27 cellular contexts compared by ENCODE assay signal in genomic region chr11:90589735-90590134, GRCh38.
DNase-seq lines count a peak whose midpoint lies in the region; ATAC-seq, FAIRE-seq and TF ChIP-seq lines count a peak whose summit lies in the region.
"Had no signal": no experiment of that assay in that cellular context is flagged by ENCODE, and none has a peak within 500 bp of the region (broad histone marks: within the 10 kb centered on the region; RNA-seq: fewer than 3 reads in every experiment).

No MANE protein-coding gene starts in this region.

- no peak overlapping the region for H3K4me3 Mint-ChIP-seq in osteocyte (ENCODE audit: unreplicated experiment)
- H3K4me3 Mint-ChIP-seq: CD14-positive monocyte; CD4-positive, alpha-beta memory T cell; CD4-positive, CD25-positive, alpha-beta regulatory T cell; CD8-positive, alpha-beta memory T cell had no signal

- no peaks in the 10 kb centered on the region for H3K79me2 ChIP-seq in GM12878 (ENCODE audit: control insufficient read depth, insufficient read depth, low read length)

- no TSS peak for BruUV-seq in GM12878 (replicated peaks; lab: Mats Ljungman, UMichigan)

- ATAC-seq in GM18498 (IDR thresholded peaks at IDR 0.05; ENCODE audit: unreplicated experiment), result peak; percentile 66
- peak; percentile 50 for ATAC-seq in HG02798 (IDR thresholded peaks at IDR 0.05; ENCODE audit: poor library complexity, unreplicated experiment)
- ATAC-seq in GM12878, result peak; percentile 84
- no peak for ATAC-seq in GM19452 (IDR thresholded peaks at IDR 0.05; ENCODE audit: unreplicated experiment)

- CTCF ChIA-PET in GM12878 (lab: Yijun Ruan, JAX), result interaction anchor here (1.3 kb wide), 2 partner anchors 18 to 50 kb away, joined by 3 read pairs; no protein-coding TSS in a partner anchor

- H3K9ac ChIP-seq in GM12878 (ENCODE audit: control insufficient read depth, insufficient read depth, low read length), result no peak overlapping the region
- H3K9ac ChIP-seq: BLaER1 had no signal

- SMC1A ChIA-PET in GM12878 (lab: Charles Lee; ENCODE audit: uncharacterized antibody, unreplicated experiment), result interaction anchor here (0.7 to 2.4 kb wide), 6 partner anchors 11 to 50 kb away, joined by 3 to 6 read pairs (median 4); no protein-coding TSS in a partner anchor

- H3K9me3 ChIP-seq in GM12878 (replicated peaks; ENCODE audit: control insufficient read depth, insufficient read depth, low read length), result no peaks in the 10 kb centered on the region
- H3K9me3 ChIP-seq: BE2C, BLaER1 had no signal

- TF ChIP-seq POLR2A in GM12878 (IDR thresholded peaks at IDR 0.05; ENCODE audit: low read depth, low read length), result no peak

- no peak overlapping the region for H3K27ac ChIP-seq in GM12878 (ENCODE audit: control insufficient read depth, insufficient read depth)
- H3K27ac ChIP-seq: BLaER1 had no signal

- no peaks in the 10 kb centered on the region for H3K27me3 Mint-ChIP-seq in osteocyte (ENCODE audit: unreplicated experiment)
- H3K27me3 Mint-ChIP-seq: CD4-positive, alpha-beta memory T cell; CD4-positive, CD25-positive, alpha-beta regulatory T cell; CD8-positive, alpha-beta memory T cell had no signal

- no peaks in the 10 kb centered on the region for H3K36me3 Mint-ChIP-seq in osteocyte (ENCODE audit: unreplicated experiment)
- H3K36me3 Mint-ChIP-seq: CD14-positive monocyte; CD4-positive, alpha-beta memory T cell; CD4-positive, CD25-positive, alpha-beta regulatory T cell; CD8-positive, alpha-beta memory T cell had no signal

- RAD21 ChIA-PET in GM12878 (lab: Charles Lee; ENCODE audit: unreplicated experiment), result interaction anchor here (1.0 to 1.6 kb wide), 3 partner anchors 12 to 77 kb away, joined by 3 to 6 read pairs (median 4); no protein-coding TSS in a partner anchor

- no peaks in the 10 kb centered on the region for H3K36me3 ChIP-seq in GM12878 (ENCODE audit: control insufficient read depth in 2 of 2, insufficient read depth in 2 of 2, low read length in 1 of 2)
- H3K36me3 ChIP-seq: BE2C, BLaER1 had no signal

- H4K20me1 ChIP-seq in GM12878 (ENCODE audit: control insufficient read depth, insufficient read depth), result no peaks in the 10 kb centered on the region
- H4K20me1 ChIP-seq: BLaER1 had no signal

- in situ Hi-C loops in GM12878 (cut with MboI), result no loop called here

- TF ChIP-seq EP300 in GM12878 (IDR thresholded peaks at IDR 0.05; ENCODE audit: borderline replicate concordance in 1 of 2, control insufficient read depth in 1 of 2, low read depth in 2 of 2, low read length in 2 of 2), result peak; percentile 29 to 52; a peak in 2 of 4 replicates

- no peak overlapping the region for H3K4me3 ChIP-seq in GM12865 (ENCODE audit: low read depth, low read length)
- no peak overlapping the region for H3K4me3 ChIP-seq in GM12878
- H3K4me3 ChIP-seq: BLaER1 had no signal

- intact Hi-C loops in GM12878 (cut with micrococcal nuclease; ENCODE audit: unreplicated experiment), result no loop called here

- no peaks in the 10 kb centered on the region for H3K4me1 Mint-ChIP-seq in osteocyte (ENCODE audit: unreplicated experiment)
- H3K4me1 Mint-ChIP-seq: CD14-positive monocyte; CD4-positive, alpha-beta memory T cell; CD4-positive, CD25-positive, alpha-beta regulatory T cell; CD8-positive, alpha-beta memory T cell had no signal

- FAIRE-seq in GM12878 (lab: Jason Lieb, UNC), result no peak
- FAIRE-seq: A204.1, GM12892, GM19239 had no signal

- H3K27me3 ChIP-seq in GM12878 (replicated peaks in 1 of 2; ENCODE audit: control insufficient read depth in 2 of 2, insufficient read depth in 2 of 2, low read length in 1 of 2), result no peaks in the 10 kb centered on the region
- H3K27me3 ChIP-seq: BE2C, BLaER1 had no signal

- POLR2A ChIA-PET in GM12878 (lab: Charles Lee), result interaction anchor here (0.6 kb wide), 1 partner anchor 307 kb away, joined by 3 read pairs; no protein-coding TSS in a partner anchor

- H2AFZ ChIP-seq in GM12878 (ENCODE audit: control insufficient read depth, low read depth, low read length), result no peak overlapping the region

- no peak overlapping the region for H3K27ac Mint-ChIP-seq in osteocyte (ENCODE audit: unreplicated experiment)
- H3K27ac Mint-ChIP-seq: CD14-positive monocyte; CD4-positive, alpha-beta memory T cell; CD4-positive, CD25-positive, alpha-beta regulatory T cell; CD8-positive, alpha-beta memory T cell had no signal

- H3K4me1 ChIP-seq in GM12878 (ENCODE audit: control insufficient read depth, insufficient read depth, low read length), result no peaks in the 10 kb centered on the region
- H3K4me1 ChIP-seq: BLaER1 had no signal

- DNase-seq in GM12865 (ENCODE audit: low read depth) (peak; percentile 6), GM12878 (ENCODE audit: low read depth, low spot score) (no peak), osteocyte (ENCODE audit: extremely low spot score, unreplicated experiment) (no peak)
- DNase-seq in activated CD4-positive, alpha-beta T cell treated with anti-CD3 and anti-CD28 coated beads for 48 hours, result no peak
- DNase-seq: 8988T; ACHN; BE2C; C1 segment of cervical spinal cord; CD4-positive, alpha-beta memory T cell; CD4-positive, CD25-positive, alpha-beta regulatory T cell; CD8-positive, alpha-beta memory T cell; COR-L47; DMS 273 treated with DMSO at 0.1 percent for 48 hours; DMS153; DMS53; DMS79; DND-41; EL; GDM1 had no signal

- H3K4me2 ChIP-seq in GM12878 (ENCODE audit: control insufficient read depth, insufficient read depth), result no peak overlapping the region
- H3K4me2 ChIP-seq: BLaER1 had no signal

- TF ChIP-seq RAD21 in GM12878 (IDR thresholded peaks at IDR 0.05; ENCODE audit: insufficient read depth, low read depth, low read length), result no peak

- 0% methylated on average over 2 of the region's 2 CpGs for WGBS in GM12878 (ENCODE audit: insufficient coverage, insufficient replicate concordance, low lambda C conversion rate, missing lambda C conversion rate)

- no peak for TF ChIP-seq CTCF in GM12865 (IDR thresholded peaks at IDR 0.05; ENCODE audit: insufficient read depth, low read depth, low read length, missing control alignments)
- no peak for TF ChIP-seq CTCF in GM12878 (IDR thresholded peaks at IDR 0.05 in 2 of 3, conservative IDR thresholded peaks at IDR 0.05 in 1 of 3; ENCODE audit: control insufficient read depth in 2 of 3, extremely low read depth in 1 of 3, insufficient read depth in 1 of 3, low read depth in 3 of 3, low read length in 3 of 3)
- no peak for TF ChIP-seq CTCF in osteocyte (IDR thresholded peaks at IDR 0.05)

- no peaks in the 10 kb centered on the region for H3K9me3 Mint-ChIP-seq in osteocyte (ENCODE audit: unreplicated experiment)

TF ChIP-seq in GM12878, 131 proteins besides CTCF, POLR2A, EP300 and RAD21 (continues in another document):
- peak; percentile 70 to 92; a peak in 3 of 4 replicates for TF ChIP-seq BHLHE40 (IDR thresholded peaks at IDR 0.05; ENCODE audit: borderline replicate concordance in 1 of 2, low read depth in 2 of 2, low read length in 1 of 2)
- TF ChIP-seq NBN (IDR thresholded peaks at IDR 0.05), result 0 out of 2 replicates have a peak, but pooled peaks have one; percentile 25
- no peak for TF ChIP-seq SRF (IDR thresholded peaks at IDR 0.05; ENCODE audit: low read depth in 2 of 2, low read length in 2 of 2)
- TF ChIP-seq ATF2 (IDR thresholded peaks at IDR 0.05; ENCODE audit: low read length), result no peak
- peak; percentile 64; the same call in 1 of the 2 replicates for TF ChIP-seq RAD51 (IDR thresholded peaks at IDR 0.05)
- TF ChIP-seq PKNOX1 (IDR thresholded peaks at IDR 0.05), result peak; percentile 35; the same call in 1 of the 2 replicates
- TF ChIP-seq MTA2 (IDR thresholded peaks at IDR 0.05; ENCODE audit: low read depth), result peak; percentile 86
- TF ChIP-seq BACH1 (IDR thresholded peaks at IDR 0.05; ENCODE audit: borderline replicate concordance), result peak; percentile 43; the same call in 1 of the 2 replicates
- TF ChIP-seq DPF2 (IDR thresholded peaks at IDR 0.05), result peak; percentile 47; the same call in 1 of the 2 replicates
- TF ChIP-seq, protein P1, sequence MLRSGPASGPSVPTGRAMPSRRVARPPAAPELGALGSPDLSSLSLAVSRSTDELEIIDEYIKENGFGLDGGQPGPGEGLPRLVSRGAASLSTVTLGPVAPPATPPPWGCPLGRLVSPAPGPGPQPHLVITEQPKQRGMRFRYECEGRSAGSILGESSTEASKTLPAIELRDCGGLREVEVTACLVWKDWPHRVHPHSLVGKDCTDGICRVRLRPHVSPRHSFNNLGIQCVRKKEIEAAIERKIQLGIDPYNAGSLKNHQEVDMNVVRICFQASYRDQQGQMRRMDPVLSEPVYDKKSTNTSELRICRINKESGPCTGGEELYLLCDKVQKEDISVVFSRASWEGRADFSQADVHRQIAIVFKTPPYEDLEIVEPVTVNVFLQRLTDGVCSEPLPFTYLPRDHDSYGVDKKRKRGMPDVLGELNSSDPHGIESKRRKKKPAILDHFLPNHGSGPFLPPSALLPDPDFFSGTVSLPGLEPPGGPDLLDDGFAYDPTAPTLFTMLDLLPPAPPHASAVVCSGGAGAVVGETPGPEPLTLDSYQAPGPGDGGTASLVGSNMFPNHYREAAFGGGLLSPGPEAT (IDR thresholded peaks at IDR 0.05; ENCODE audit: low read depth), result peak; percentile 65; the same call in 1 of the 2 replicates
- TF ChIP-seq PAX5 (IDR thresholded peaks at IDR 0.05; ENCODE audit: borderline replicate concordance, low read depth, low read length), result no peak
- TF ChIP-seq ATF7 (IDR thresholded peaks at IDR 0.05; ENCODE audit: low read depth), result peak; percentile 94
- peak; percentile 77 for TF ChIP-seq MEF2B (IDR thresholded peaks at IDR 0.05; ENCODE audit: partially characterized antibody, poor library complexity, severe bottlenecking)
- peak; percentile 55; the same call in 1 of the 2 replicates for TF ChIP-seq BMI1 (IDR thresholded peaks at IDR 0.05; ENCODE audit: borderline replicate concordance)
